1 cellular context compared by ENCODE assay signal in the genomic region with DNA sequence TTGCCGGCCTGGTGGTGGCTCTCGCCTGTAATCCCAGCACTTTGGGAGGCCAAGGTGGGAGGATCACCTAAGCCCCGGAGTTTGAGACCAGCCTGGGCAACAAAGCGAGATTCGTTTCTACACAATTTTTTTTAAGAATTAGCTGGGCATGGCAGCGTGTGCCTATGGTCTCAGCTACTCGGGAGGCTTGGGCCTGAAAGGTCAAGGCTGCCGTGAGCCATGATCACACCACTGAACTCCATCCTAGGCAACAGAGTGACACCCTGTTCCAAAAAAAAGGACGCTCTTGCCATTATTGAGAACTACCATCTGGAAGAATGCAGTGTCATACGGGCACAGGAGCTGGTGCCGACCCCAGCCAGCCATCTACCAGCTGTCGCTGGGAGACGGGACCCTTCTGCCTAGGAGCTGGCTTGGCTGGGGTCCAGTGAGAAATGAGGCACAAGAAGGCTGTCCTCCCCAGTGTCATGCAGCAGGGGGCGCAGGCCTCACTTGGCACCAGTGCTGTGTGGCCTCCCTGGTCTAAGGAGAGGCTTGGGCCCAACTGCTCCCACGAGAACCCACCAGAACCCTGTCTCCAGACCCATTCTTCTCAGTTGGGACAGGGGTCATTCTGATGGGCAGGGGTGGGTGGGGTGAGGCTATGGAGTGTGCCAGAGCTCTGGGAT.
TF ChIP-seq lines count a peak whose summit lies in the region.

No MANE protein-coding gene starts in this region.

TF ChIP-seq in SK-N-SH treated with all-trans-retinoic acid at 6 μM for 48 hours, 23 proteins besides CTCF, POLR2A, EP300 and RAD21:
- TF ChIP-seq OSR1 (CRISPR knock-in tag; IDR thresholded peaks at IDR 0.05) (no peak), ARNTL (CRISPR knock-in tag; IDR thresholded peaks at IDR 0.05; ENCODE audit: borderline replicate concordance, low read depth) (no peak), BACH2 (CRISPR knock-in tag; IDR thresholded peaks at IDR 0.05; ENCODE audit: borderline replicate concordance) (no peak), CSDC2 (CRISPR knock-in tag; IDR thresholded peaks at IDR 0.05) (no peak), ZNF565 (CRISPR knock-in tag; conservative IDR thresholded peaks at IDR 0.05; ENCODE audit: low read depth) (no peak), ZFP30 (CRISPR knock-in tag; IDR thresholded peaks at IDR 0.05) (no peak), ESRRG (CRISPR knock-in tag; IDR thresholded peaks at IDR 0.05) (no peak), TCF4 (CRISPR knock-in tag; IDR thresholded peaks at IDR 0.05; ENCODE audit: borderline replicate concordance) (no peak), PPARA (CRISPR knock-in tag; IDR thresholded peaks at IDR 0.05; ENCODE audit: borderline replicate concordance) (no peak), RARB (CRISPR knock-in tag; IDR thresholded peaks at IDR 0.05) (no peak), SNAI2 (CRISPR knock-in tag; IDR thresholded peaks at IDR 0.05) (no peak), GLIS3 (CRISPR knock-in tag; IDR thresholded peaks at IDR 0.05) (no peak), ISL1 (CRISPR knock-in tag; IDR thresholded peaks at IDR 0.05) (no peak)
- TF ChIP-seq, protein P1, sequence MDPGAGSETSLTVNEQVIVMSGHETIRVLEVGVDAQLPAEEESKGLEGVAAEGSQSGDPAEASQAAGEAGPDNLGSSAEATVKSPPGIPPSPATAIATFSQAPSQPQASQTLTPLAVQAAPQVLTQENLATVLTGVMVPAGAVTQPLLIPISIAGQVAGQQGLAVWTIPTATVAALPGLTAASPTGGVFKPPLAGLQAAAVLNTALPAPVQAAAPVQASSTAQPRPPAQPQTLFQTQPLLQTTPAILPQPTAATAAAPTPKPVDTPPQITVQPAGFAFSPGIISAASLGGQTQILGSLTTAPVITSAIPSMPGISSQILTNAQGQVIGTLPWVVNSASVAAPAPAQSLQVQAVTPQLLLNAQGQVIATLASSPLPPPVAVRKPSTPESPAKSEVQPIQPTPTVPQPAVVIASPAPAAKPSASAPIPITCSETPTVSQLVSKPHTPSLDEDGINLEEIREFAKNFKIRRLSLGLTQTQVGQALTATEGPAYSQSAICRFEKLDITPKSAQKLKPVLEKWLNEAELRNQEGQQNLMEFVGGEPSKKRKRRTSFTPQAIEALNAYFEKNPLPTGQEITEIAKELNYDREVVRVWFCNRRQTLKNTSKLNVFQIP (CRISPR knock-in tag; IDR thresholded peaks at IDR 0.05; ENCODE audit: borderline replicate concordance, low read depth), result no peak
- TF ChIP-seq, protein P2, sequence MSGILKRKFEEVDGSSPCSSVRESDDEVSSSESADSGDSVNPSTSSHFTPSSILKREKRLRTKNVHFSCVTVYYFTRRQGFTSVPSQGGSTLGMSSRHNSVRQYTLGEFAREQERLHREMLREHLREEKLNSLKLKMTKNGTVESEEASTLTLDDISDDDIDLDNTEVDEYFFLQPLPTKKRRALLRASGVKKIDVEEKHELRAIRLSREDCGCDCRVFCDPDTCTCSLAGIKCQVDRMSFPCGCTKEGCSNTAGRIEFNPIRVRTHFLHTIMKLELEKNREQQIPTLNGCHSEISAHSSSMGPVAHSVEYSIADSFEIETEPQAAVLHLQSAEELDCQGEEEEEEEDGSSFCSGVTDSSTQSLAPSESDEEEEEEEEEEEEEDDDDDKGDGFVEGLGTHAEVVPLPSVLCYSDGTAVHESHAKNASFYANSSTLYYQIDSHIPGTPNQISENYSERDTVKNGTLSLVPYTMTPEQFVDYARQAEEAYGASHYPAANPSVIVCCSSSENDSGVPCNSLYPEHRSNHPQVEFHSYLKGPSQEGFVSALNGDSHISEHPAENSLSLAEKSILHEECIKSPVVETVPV (CRISPR knock-in tag; IDR thresholded peaks at IDR 0.05), result no peak
- TF ChIP-seq, protein P3, sequence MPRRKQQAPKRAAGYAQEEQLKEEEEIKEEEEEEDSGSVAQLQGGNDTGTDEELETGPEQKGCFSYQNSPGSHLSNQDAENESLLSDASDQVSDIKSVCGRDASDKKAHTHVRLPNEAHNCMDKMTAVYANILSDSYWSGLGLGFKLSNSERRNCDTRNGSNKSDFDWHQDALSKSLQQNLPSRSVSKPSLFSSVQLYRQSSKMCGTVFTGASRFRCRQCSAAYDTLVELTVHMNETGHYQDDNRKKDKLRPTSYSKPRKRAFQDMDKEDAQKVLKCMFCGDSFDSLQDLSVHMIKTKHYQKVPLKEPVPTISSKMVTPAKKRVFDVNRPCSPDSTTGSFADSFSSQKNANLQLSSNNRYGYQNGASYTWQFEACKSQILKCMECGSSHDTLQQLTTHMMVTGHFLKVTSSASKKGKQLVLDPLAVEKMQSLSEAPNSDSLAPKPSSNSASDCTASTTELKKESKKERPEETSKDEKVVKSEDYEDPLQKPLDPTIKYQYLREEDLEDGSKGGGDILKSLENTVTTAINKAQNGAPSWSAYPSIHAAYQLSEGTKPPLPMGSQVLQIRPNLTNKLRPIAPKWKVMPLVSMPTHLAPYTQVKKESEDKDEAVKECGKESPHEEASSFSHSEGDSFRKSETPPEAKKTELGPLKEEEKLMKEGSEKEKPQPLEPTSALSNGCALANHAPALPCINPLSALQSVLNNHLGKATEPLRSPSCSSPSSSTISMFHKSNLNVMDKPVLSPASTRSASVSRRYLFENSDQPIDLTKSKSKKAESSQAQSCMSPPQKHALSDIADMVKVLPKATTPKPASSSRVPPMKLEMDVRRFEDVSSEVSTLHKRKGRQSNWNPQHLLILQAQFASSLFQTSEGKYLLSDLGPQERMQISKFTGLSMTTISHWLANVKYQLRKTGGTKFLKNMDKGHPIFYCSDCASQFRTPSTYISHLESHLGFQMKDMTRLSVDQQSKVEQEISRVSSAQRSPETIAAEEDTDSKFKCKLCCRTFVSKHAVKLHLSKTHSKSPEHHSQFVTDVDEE (CRISPR knock-in tag; IDR thresholded peaks at IDR 0.05), result no peak
- TF ChIP-seq, protein P4, sequence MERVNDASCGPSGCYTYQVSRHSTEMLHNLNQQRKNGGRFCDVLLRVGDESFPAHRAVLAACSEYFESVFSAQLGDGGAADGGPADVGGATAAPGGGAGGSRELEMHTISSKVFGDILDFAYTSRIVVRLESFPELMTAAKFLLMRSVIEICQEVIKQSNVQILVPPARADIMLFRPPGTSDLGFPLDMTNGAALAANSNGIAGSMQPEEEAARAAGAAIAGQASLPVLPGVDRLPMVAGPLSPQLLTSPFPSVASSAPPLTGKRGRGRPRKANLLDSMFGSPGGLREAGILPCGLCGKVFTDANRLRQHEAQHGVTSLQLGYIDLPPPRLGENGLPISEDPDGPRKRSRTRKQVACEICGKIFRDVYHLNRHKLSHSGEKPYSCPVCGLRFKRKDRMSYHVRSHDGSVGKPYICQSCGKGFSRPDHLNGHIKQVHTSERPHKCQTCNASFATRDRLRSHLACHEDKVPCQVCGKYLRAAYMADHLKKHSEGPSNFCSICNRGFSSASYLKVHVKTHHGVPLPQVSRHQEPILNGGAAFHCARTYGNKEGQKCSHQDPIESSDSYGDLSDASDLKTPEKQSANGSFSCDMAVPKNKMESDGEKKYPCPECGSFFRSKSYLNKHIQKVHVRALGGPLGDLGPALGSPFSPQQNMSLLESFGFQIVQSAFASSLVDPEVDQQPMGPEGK (CRISPR knock-in tag; IDR thresholded peaks at IDR 0.05; ENCODE audit: borderline replicate concordance), result no peak
- TF ChIP-seq, protein P5, sequence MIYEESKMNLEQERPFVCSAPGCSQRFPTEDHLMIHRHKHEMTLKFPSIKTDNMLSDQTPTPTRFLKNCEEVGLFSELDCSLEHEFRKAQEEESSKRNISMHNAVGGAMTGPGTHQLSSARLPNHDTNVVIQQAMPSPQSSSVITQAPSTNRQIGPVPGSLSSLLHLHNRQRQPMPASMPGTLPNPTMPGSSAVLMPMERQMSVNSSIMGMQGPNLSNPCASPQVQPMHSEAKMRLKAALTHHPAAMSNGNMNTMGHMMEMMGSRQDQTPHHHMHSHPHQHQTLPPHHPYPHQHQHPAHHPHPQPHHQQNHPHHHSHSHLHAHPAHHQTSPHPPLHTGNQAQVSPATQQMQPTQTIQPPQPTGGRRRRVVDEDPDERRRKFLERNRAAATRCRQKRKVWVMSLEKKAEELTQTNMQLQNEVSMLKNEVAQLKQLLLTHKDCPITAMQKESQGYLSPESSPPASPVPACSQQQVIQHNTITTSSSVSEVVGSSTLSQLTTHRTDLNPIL (CRISPR knock-in tag; IDR thresholded peaks at IDR 0.05; ENCODE audit: low read depth), result no peak
